In genomic region chr7:39130304-39130703, GRCh38 we compare ENCODE assay signal across 13 cellular contexts.
DNase-seq lines count a peak whose midpoint lies in the region; ATAC-seq, FAIRE-seq and TF ChIP-seq lines count a peak whose summit lies in the region.
"Had no signal": no experiment of that assay in that cellular context is flagged by ENCODE, and none has a peak within 500 bp of the region (broad histone marks: within the 10 kb centered on the region; RNA-seq: fewer than 3 reads in every experiment).

No MANE protein-coding gene starts in this region.

- H4K20me1 ChIP-seq in HepG2 (ENCODE audit: insufficient read depth, low read length) = no peaks in the 10 kb centered on the region

- no peak overlapping the region; the same call in 1 of the 2 replicates for H3K4me2 ChIP-seq in HepG2 (ENCODE audit: low read depth, low read length)

- POLR2A ChIA-PET in HepG2 (lab: Yijun Ruan, JAX) = no interaction called here

- no peak for TF ChIP-seq CTCF in liver (IDR thresholded peaks at IDR 0.05; ENCODE audit: low read depth, low read length, missing input control)
- no peak for TF ChIP-seq CTCF in HepG2 (CRISPR knock-in tag; IDR thresholded peaks at IDR 0.05)
- no peak for TF ChIP-seq CTCF in fibroblast of the aortic adventitia (IDR thresholded peaks at IDR 0.05; ENCODE audit: insufficient read depth, low read length)
- TF ChIP-seq CTCF in upper lobe of right lung (IDR thresholded peaks at IDR 0.05) = no peak

- no peak for TF ChIP-seq POLR2A in HepG2 (IDR thresholded peaks at IDR 0.05; ENCODE audit: insufficient read depth in 1 of 2, low read depth in 2 of 2, low read length in 2 of 2)

- H3K4me1 ChIP-seq in liver (ENCODE audit: control insufficient read depth in 4 of 4, insufficient read depth in 4 of 4, low read length in 3 of 4) = peaks cover 0 to 4% (median under 1%) of the 10 kb centered on the region in 4 donors
- H3K4me1 ChIP-seq in HepG2 (ENCODE audit: insufficient read depth, low read length) = no peaks in the 10 kb centered on the region
- H3K4me1 ChIP-seq in upper lobe of right lung = no peaks in the 10 kb centered on the region
- H3K4me1 ChIP-seq: gastrocnemius medialis, Peyer's patch had no signal

- TF ChIP-seq EP300 in HepG2 (IDR thresholded peaks at IDR 0.05; ENCODE audit: low read depth in 2 of 2, low read length in 2 of 2) (no peak), HepG2 (CRISPR knock-in tag; IDR thresholded peaks at IDR 0.05; ENCODE audit: borderline replicate concordance) (no peak)

- no peaks in the 10 kb centered on the region for H3K27me3 ChIP-seq in liver (ENCODE audit: control insufficient read depth in 4 of 4, insufficient read depth in 4 of 4, low read length in 3 of 4)
- peaks cover 0 to 10% of the 10 kb centered on the region in 2 experiments; a peak in 3 of 5 replicates for H3K27me3 ChIP-seq in HepG2 (ENCODE audit: control insufficient read depth in 1 of 2, insufficient read depth in 2 of 2, low read length in 2 of 2)
- H3K27me3 ChIP-seq in upper lobe of right lung = no peaks in the 10 kb centered on the region
- H3K27me3 ChIP-seq: Peyer's patch had no signal

- H3K9ac ChIP-seq in liver (ENCODE audit: low read depth in 1 of 2, low read length in 2 of 2) (no peak overlapping the region), HepG2 (ENCODE audit: insufficient read depth, low read depth, low read length) (no peak overlapping the region)

- H3K4me3 ChIP-seq in liver (ENCODE audit: low read depth in 1 of 3, low read length in 3 of 3) = peak overlapping the region in 2 of 3 donors; percentile 31 to 69
- no peak overlapping the region for H3K4me3 ChIP-seq in HepG2 (replicated peaks in 1 of 3; ENCODE audit: insufficient read depth in 1 of 3, low read depth in 2 of 3, low read length in 3 of 3)
- H3K4me3 ChIP-seq in fibroblast of the aortic adventitia (ENCODE audit: low read depth, low read length) = no peak overlapping the region
- peak overlapping the region; percentile 6 for H3K4me3 ChIP-seq in upper lobe of right lung

- H3K36me3 ChIP-seq in liver (ENCODE audit: control insufficient read depth in 4 of 4, insufficient read depth in 3 of 4, low read depth in 1 of 4, low read length in 3 of 4) (no peaks in the 10 kb centered on the region), HepG2 (replicated peaks in 1 of 2; ENCODE audit: control insufficient read depth in 1 of 2, insufficient read depth in 2 of 2, low read length in 2 of 2) (no peaks in the 10 kb centered on the region), upper lobe of right lung (no peaks in the 10 kb centered on the region)
- H3K36me3 ChIP-seq: gastrocnemius medialis, Peyer's patch had no signal

- no peaks in the 10 kb centered on the region for H3K79me2 ChIP-seq in HepG2 (ENCODE audit: insufficient read depth, low read length)

- in situ Hi-C loops in HepG2 (cut with HindIII; ENCODE audit: extremely low pct_ligation_motif_present, low pct_unique_long_range_greater_than_20kb) = no loop called here

- H3K27ac ChIP-seq in liver (ENCODE audit: low read depth in 1 of 2, low read length in 2 of 2) (no peak overlapping the region), HepG2 (ENCODE audit: extremely low read length, insufficient read depth, low read length) (no peak overlapping the region), upper lobe of right lung (no peak overlapping the region)
- H3K27ac ChIP-seq: gastrocnemius medialis, Peyer's patch had no signal

- ATAC-seq in HepG2 (no peak), upper lobe of right lung (no peak), GM21825 (IDR thresholded peaks at IDR 0.05; ENCODE audit: unreplicated experiment) (no peak)
- ATAC-seq: gastrocnemius medialis had no signal

- no TSS peak for BruUV-seq in HepG2 (replicated peaks; lab: Mats Ljungman, UMichigan)

- no peak overlapping the region for H2AFZ ChIP-seq in HepG2 (ENCODE audit: low read length)

- no peak for FAIRE-seq in HepG2 (lab: Jason Lieb, UNC)
- FAIRE-seq: H1 had no signal

- CTCF ChIA-PET in HepG2 (lab: Yijun Ruan, JAX; ENCODE audit: low intra/inter-chr PET ratio, low total read pairs) = no interaction called here

- no peaks in the 10 kb centered on the region for H3K9me3 ChIP-seq in liver (ENCODE audit: control insufficient read depth in 4 of 4, low read length in 3 of 4)
- H3K9me3 ChIP-seq in HepG2 (ENCODE audit: low read length) = no peaks in the 10 kb centered on the region
- H3K9me3 ChIP-seq in upper lobe of right lung = no peaks in the 10 kb centered on the region
- H3K9me3 ChIP-seq: gastrocnemius medialis, Peyer's patch had no signal

- WGBS in liver = 62% methylated on average over 2 of the region's 2 CpGs
- 3% methylated on average over 2 of the region's 2 CpGs for WGBS in HepG2 (ENCODE audit: low lambda C conversion rate)

- TF ChIP-seq RAD21 in liver (IDR thresholded peaks at IDR 0.05) (no peak), HepG2 (CRISPR knock-in tag; IDR thresholded peaks at IDR 0.05) (no peak)

- intact Hi-C loops in HepG2 (cut with micrococcal nuclease; ENCODE audit: unreplicated experiment) = no loop called here
- intact Hi-C loops in upper lobe of right lung (cut with DNase I) = no loop called here

- no peak for DNase-seq in HepG2 (ENCODE audit: low spot score)
- DNase-seq in NCI-H2227 (lab: John Stamatoyannopoulos, UW; ENCODE audit: unreplicated experiment) = peak; percentile 18
- peak; percentile 2 for DNase-seq in fibroblast of the aortic adventitia (ENCODE audit: low read depth)
- DNase-seq in upper lobe of right lung = no peak
- no peak for DNase-seq in NCI-H187 treated with DMSO at 0.1 percent for 48 hours (lab: John Stamatoyannopoulos, UW)
- no peak for DNase-seq in activated gamma-delta T cell (lab: John Stamatoyannopoulos, UW)
- DNase-seq: DND-41, gastrocnemius medialis, occipital lobe, Peyer's patch had no signal

TF ChIP-seq in liver, 16 proteins besides CTCF, POLR2A, EP300 and RAD21:
- TF ChIP-seq NR2F2 (IDR thresholded peaks at IDR 0.05) (no peak), HNF4A (conservative IDR thresholded peaks at IDR 0.05) (no peak), RXRA (IDR thresholded peaks at IDR 0.05) (no peak), JUND (IDR thresholded peaks at IDR 0.05) (no peak), ATF3 (IDR thresholded peaks at IDR 0.05) (no peak)
TF ChIP-seq in liver: peak in this region for 0.

TF ChIP-seq in HepG2, 621 proteins besides CTCF, POLR2A, EP300 and RAD21:
- no peak for TF ChIP-seq HES4 (CRISPR knock-in tag; IDR thresholded peaks at IDR 0.05; ENCODE audit: borderline replicate concordance)
- no peak for TF ChIP-seq ELF4 (CRISPR knock-in tag; IDR thresholded peaks at IDR 0.05; ENCODE audit: borderline replicate concordance)
- TF ChIP-seq MIER3 (CRISPR knock-in tag; IDR thresholded peaks at IDR 0.05; ENCODE audit: borderline replicate concordance) = no peak
- TF ChIP-seq SOX6 (IDR thresholded peaks at IDR 0.05) = no peak
- TF ChIP-seq SOX6 (CRISPR knock-in tag; IDR thresholded peaks at IDR 0.05) = no peak
- TF ChIP-seq RAD51 (IDR thresholded peaks at IDR 0.05; ENCODE audit: borderline replicate concordance) = no peak
- no peak for TF ChIP-seq TARDBP (CRISPR knock-in tag; IDR thresholded peaks at IDR 0.05)
- no peak for TF ChIP-seq ZFY (CRISPR knock-in tag; IDR thresholded peaks at IDR 0.05)
- no peak for TF ChIP-seq CHD4 (IDR thresholded peaks at IDR 0.05; ENCODE audit: borderline replicate concordance, low read length)
- no peak for TF ChIP-seq AKAP8 (CRISPR knock-in tag; IDR thresholded peaks at IDR 0.05)
- no peak for TF ChIP-seq NR3C1 (CRISPR knock-in tag; IDR thresholded peaks at IDR 0.05)
- no peak for TF ChIP-seq ZBTB33 (CRISPR knock-in tag; IDR thresholded peaks at IDR 0.05)
- TF ChIP-seq ZNF878 (CRISPR knock-in tag; IDR thresholded peaks at IDR 0.05) = no peak

Comparison
In these comparisons a context has a peak if more than half of its experiments do, and no peak if none do; other contexts are left out.
1. H3K4me3 ChIP-seq: peak in liver (2 of 3) and upper lobe of right lung (single experiment); none in HepG2 (0 of 3) and fibroblast of the aortic adventitia (single experiment).
2. DNase-seq: peak in NCI-H2227 (single experiment) and fibroblast of the aortic adventitia (single experiment); none in HepG2 (single experiment), upper lobe of right lung (single experiment), NCI-H187 treated with DMSO at 0.1 percent for 48 hours (single experiment) and activated gamma-delta T cell (single experiment).